ENCODE assay signal across 12 cellular contexts in the genomic region with DNA sequence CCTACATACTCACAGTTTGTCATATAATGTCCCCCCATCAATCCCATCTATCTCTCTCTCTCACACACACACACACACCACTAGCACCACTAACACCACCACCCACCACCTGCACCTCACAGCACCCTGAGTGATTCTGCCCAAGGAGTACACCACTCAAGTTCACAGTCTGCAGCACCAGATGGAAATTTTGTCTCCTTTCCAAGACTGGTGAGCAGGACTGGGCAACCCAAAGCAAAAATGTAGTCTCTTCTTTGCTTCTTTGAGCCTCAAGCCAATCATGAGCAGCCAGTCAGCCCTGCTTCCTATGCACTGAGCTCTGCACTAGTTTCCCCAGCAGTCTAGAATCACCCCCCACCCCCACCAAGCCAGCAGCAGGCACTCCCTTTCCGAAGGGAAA. TPM values are rescaled to one million over a fixed set of nuclear protein-coding genes. Genes with fewer than 3 reads are reported as not detected.
"Had no signal": no experiment of that assay in that cellular context is flagged by ENCODE, and none has a peak within 500 bp of the region (broad histone marks: within the 10 kb centered on the region; RNA-seq: fewer than 3 reads in every experiment).

No MANE protein-coding gene starts in this region.

- H3K4me1 ChIP-seq: colonic mucosa had no signal

- H3K36me3 ChIP-seq: colonic mucosa, gastrocnemius medialis, heart left ventricle, ovary, stomach, upper lobe of left lung had no signal

- H3K27me3 ChIP-seq: colonic mucosa, gastrocnemius medialis, heart left ventricle, ovary, stomach, testis, upper lobe of left lung had no signal

- H3K4me3 ChIP-seq: colonic mucosa, gastrocnemius medialis, heart left ventricle, ovary, smooth muscle cell, stomach, testis, upper lobe of left lung had no signal

- H3K4me2 ChIP-seq: smooth muscle cell had no signal

- H3K27ac ChIP-seq: colonic mucosa, gastrocnemius medialis, heart left ventricle, ovary, stomach, testis, upper lobe of left lung had no signal

- H3K9me3 ChIP-seq: colonic mucosa, gastrocnemius medialis, heart left ventricle, ovary, stomach, testis, upper lobe of left lung had no signal

RNA-seq across cellular contexts. Expression of a gene that starts 15.0 kb away (rescaled TPM):
- total RNA-seq: activated B cell treated with CpG ODN at 0.5 μM for 24 hours; activated CD8-positive, alpha-beta memory T cell treated with anti-CD3 and anti-CD28 coated beads, Interleukin-2, amount 10 ng/mL, durations not matched to agents 7 days and 5 days; activated T-helper 17 cell treated with anti-CD3 and anti-CD28 coated beads, Interleukin-2, amount 50 U/mL, for 72 hours; naive thymus-derived CD4-positive, alpha-beta T cell had no signal
